ENCODE assay signal across 9 cellular contexts in genomic region chr1:52057245-52057644, GRCh38. TPM values are rescaled to one million over a fixed set of nuclear protein-coding genes. Genes with fewer than 3 reads are reported as not detected.
A peak's percentile ranks its signal among the peaks of the same experiment; 100 is the strongest.
DNase-seq lines count a peak whose midpoint lies in the region; ATAC-seq and TF ChIP-seq lines count a peak whose summit lies in the region.
"Had no signal": no experiment of that assay in that cellular context is flagged by ENCODE, and none has a peak within 500 bp of the region (broad histone marks: within the 10 kb centered on the region; RNA-seq: fewer than 3 reads in every experiment).

No MANE protein-coding gene starts in this region.

- no peak for DNase-seq in CD4-positive, alpha-beta T cell
- DNase-seq in dorsolateral prefrontal cortex (no peak), neural progenitor cell (ENCODE audit: low spot score) (no peak), sciatic nerve (ENCODE audit: low spot score) (no peak), Ammon's horn (ENCODE audit: low spot score) (no peak), NOMO-1 treated with DMSO at 0.1 percent for 48 hours (lab: John Stamatoyannopoulos, UW; ENCODE audit: unreplicated experiment) (no peak)

- H3K79me2 ChIP-seq in Loucy (ENCODE audit: insufficient read depth, low read length) (peaks cover 89% of the 10 kb centered on the region), neural progenitor cell (ENCODE audit: low read depth) (peaks cover 91% of the 10 kb centered on the region)

- peaks cover 66% of the 10 kb centered on the region for H3K4me1 Mint-ChIP-seq in CD4-positive, alpha-beta T cell (ENCODE audit: low read depth)
- H3K4me1 Mint-ChIP-seq in neural progenitor cell = peaks cover 35% of the 10 kb centered on the region

- H3K9ac ChIP-seq in Loucy (ENCODE audit: low read depth, low read length, poor library complexity, severe bottlenecking) = peak overlapping the region; percentile 91
- H3K9ac ChIP-seq in neural progenitor cell = peak overlapping the region; percentile 82

- H3K27ac Mint-ChIP-seq in CD4-positive, alpha-beta T cell = peak overlapping the region; percentile 92
- H3K27ac Mint-ChIP-seq in neural progenitor cell = no peak overlapping the region

- H3K9me3 Mint-ChIP-seq in CD4-positive, alpha-beta T cell = no peaks in the 10 kb centered on the region
- no peaks in the 10 kb centered on the region for H3K9me3 Mint-ChIP-seq in neural progenitor cell

- H3K4me1 ChIP-seq in Loucy (ENCODE audit: insufficient read depth, low read length, poor library complexity, severe bottlenecking) (peaks cover 48% of the 10 kb centered on the region), neural progenitor cell (peaks cover 20% of the 10 kb centered on the region)

- H3K36me3 Mint-ChIP-seq in CD4-positive, alpha-beta T cell (ENCODE audit: low read depth) = peaks cover 46% of the 10 kb centered on the region
- H3K36me3 Mint-ChIP-seq in neural progenitor cell = peaks cover 13% of the 10 kb centered on the region

- H3K9me3 ChIP-seq in CD4-positive, alpha-beta T cell (ENCODE audit: control insufficient read depth, low read length) = no peaks in the 10 kb centered on the region
- H3K9me3 ChIP-seq in Loucy (ENCODE audit: insufficient read depth, low read depth, low read length) (no peaks in the 10 kb centered on the region), neural progenitor cell (ENCODE audit: low read depth) (no peaks in the 10 kb centered on the region)

- no peaks in the 10 kb centered on the region for H3K9me2 ChIP-seq in Loucy (replicated peaks; ENCODE audit: low read depth, low read length)

- no peak overlapping the region for H2AFZ ChIP-seq in Loucy (ENCODE audit: low read length)
- H2AFZ ChIP-seq in neural progenitor cell (replicated peaks) = no peak overlapping the region

- H3K4me3 Mint-ChIP-seq in CD4-positive, alpha-beta T cell = peak overlapping the region; percentile 97
- H3K4me3 Mint-ChIP-seq in neural progenitor cell = peak overlapping the region; percentile 100

- CTCF ChIA-PET in CD4-positive, alpha-beta T cell (lab: Charles Lee) = no interaction called here

- intact Hi-C loops in CD4-positive, alpha-beta T cell (cut with DNase I, micrococcal nuclease) = loop anchor here in 1 of 2 experiments (5.0 to 10.0 kb wide), 8 partner anchors 85 to 1888 kb away; partner anchors contain the start of genes CC2D1B, CPT2, EPS15 and IFT25
- intact Hi-C loops in dorsolateral prefrontal cortex (cut with DNase I) (loop anchor here (2.0 to 10.0 kb wide), 5 partner anchors 24 to 648 kb away; partner anchors contain the start of genes ORC1 (in 2 of the 2), PRPF38A (in 2 of the 2), KTI12 (in 1 of the 2) and ZFYVE9 (in 1 of the 2)), sciatic nerve (cut with DNase I) (no loop called here)

- POLR2A ChIA-PET in CD4-positive, alpha-beta T cell (lab: Charles Lee) = interaction anchor here (0.6 to 3.3 kb wide), 6 partner anchors 8 to 347 kb away, joined by 3 to 63 read pairs (median 4); partner anchors contain the start of genes KTI12, ORC1 and PRPF38A

- H3F3A ChIP-seq in Loucy (ENCODE audit: low read depth) (no peaks in the 10 kb centered on the region), neural progenitor cell (ENCODE audit: low read depth) (peaks cover 13% of the 10 kb centered on the region)

- peaks cover 54% of the 10 kb centered on the region for H4K20me1 ChIP-seq in Loucy (ENCODE audit: insufficient read depth, low read length, poor library complexity, severe bottlenecking)
- H4K20me1 ChIP-seq in neural progenitor cell (ENCODE audit: low read depth) = peaks cover 36% of the 10 kb centered on the region

- H3K4me2 ChIP-seq in Loucy (ENCODE audit: low read depth, low read length, poor library complexity, severe bottlenecking) (peak overlapping the region; percentile 96), neural progenitor cell (peak overlapping the region; percentile 95)

- no peak for ATAC-seq in CD4-positive, alpha-beta T cell (ENCODE audit: poor library complexity)
- ATAC-seq in sciatic nerve (no peak), GM21423 (IDR thresholded peaks at IDR 0.05; ENCODE audit: unreplicated experiment) (no peak)

- TF ChIP-seq CTCF in CD4-positive, alpha-beta T cell (IDR thresholded peaks at IDR 0.05) = no peak
- TF ChIP-seq CTCF in Loucy (conservative IDR thresholded peaks at IDR 0.05; ENCODE audit: low read length) (no peak), dorsolateral prefrontal cortex (IDR thresholded peaks at IDR 0.05 in 54 of 56, conservative IDR thresholded peaks at IDR 0.05 in 2 of 56; ENCODE audit: low read depth in 1 of 56, partially characterized antibody in 56 of 56) (no peak), neural progenitor cell (IDR thresholded peaks at IDR 0.05) (no peak)

- H3K4me3 ChIP-seq in Loucy (ENCODE audit: low read length, poor library complexity, severe bottlenecking) = peak overlapping the region; percentile 86
- peak overlapping the region; percentile 69 to 100 (median 96) for H3K4me3 ChIP-seq in dorsolateral prefrontal cortex
- peak overlapping the region; percentile 86 for H3K4me3 ChIP-seq in neural progenitor cell

- H3K27me3 Mint-ChIP-seq in CD4-positive, alpha-beta T cell = no peaks in the 10 kb centered on the region
- H3K27me3 Mint-ChIP-seq in neural progenitor cell (ENCODE audit: insufficient read depth, low read depth) = peaks cover 2% of the 10 kb centered on the region

- H3K27ac ChIP-seq in CD4-positive, alpha-beta T cell (ENCODE audit: low read depth, low read length) = no peak overlapping the region
- H3K27ac ChIP-seq in dorsolateral prefrontal cortex = peak overlapping the region in 26 of 59 donors; percentile 27 to 97 (median 91)
- H3K27ac ChIP-seq in neural progenitor cell = no peak overlapping the region

- peaks cover 12% of the 10 kb centered on the region; the same call in 1 of the 2 replicates for H3K36me3 ChIP-seq in Loucy (ENCODE audit: insufficient read depth, low read length)
- peaks cover 5% of the 10 kb centered on the region for H3K36me3 ChIP-seq in neural progenitor cell

- H3K27me3 ChIP-seq in CD4-positive, alpha-beta T cell (ENCODE audit: control insufficient read depth, insufficient read depth, low read length) = no peaks in the 10 kb centered on the region
- H3K27me3 ChIP-seq in Loucy (ENCODE audit: insufficient read depth, low read length, poor library complexity, severe bottlenecking) = no peaks in the 10 kb centered on the region
- no peaks in the 10 kb centered on the region for H3K27me3 ChIP-seq in dorsolateral prefrontal cortex
- no peaks in the 10 kb centered on the region for H3K27me3 ChIP-seq in neural progenitor cell
- H3K27me3 ChIP-seq: foreskin keratinocyte had no signal

RNA-seq across cellular contexts. Expression of gene BTF3L4, which starts 1.1 kb away (rescaled TPM):
- total RNA-seq in CD4-positive, alpha-beta T cell = 10 to 100 TPM; 29.4 to 34.1 TPM
- total RNA-seq in dorsolateral prefrontal cortex = 10 to 100 TPM; 27.7 to 67.7 (median 49.5) TPM
- total RNA-seq in neural progenitor cell (ENCODE audit: low replicate concordance) = 174 and 288 TPM in 2 replicates
- total RNA-seq in sciatic nerve = 35.0 TPM

RNA-seq across cellular contexts. Expression of gene TXNDC12, which starts 2.3 kb away (rescaled TPM):
- total RNA-seq in CD4-positive, alpha-beta T cell = 10 to 100 TPM; 14.3 to 15.4 TPM
- total RNA-seq in dorsolateral prefrontal cortex (10 to 100 TPM; 18.2 to 47.5 (median 33.6) TPM), neural progenitor cell (ENCODE audit: low replicate concordance) (64.5 and 75.3 TPM in 2 replicates), sciatic nerve (37.4 TPM)

RNA-seq across cellular contexts. Expression of gene KTI12, which starts 23.6 kb away (rescaled TPM):
- total RNA-seq in CD4-positive, alpha-beta T cell = 10 to 100 TPM; 23.4 to 24.0 TPM
- total RNA-seq in dorsolateral prefrontal cortex = 10 to 100 TPM in 2 of 120 experiments, 1 to 10 TPM in 118; 3.7 to 10.5 (median 6.4) TPM
- total RNA-seq in neural progenitor cell (ENCODE audit: low replicate concordance) = 3.5 and 7.3 TPM in 2 replicates
- total RNA-seq in sciatic nerve = 4.8 TPM
